Comparison of ENCODE assay signal across 22 cellular contexts in genomic region chr20:50004175-50004574, GRCh38.
"Had no signal": no experiment of that assay in that cellular context is flagged by ENCODE, and none has a peak within 500 bp of the region (broad histone marks: within the 10 kb centered on the region; RNA-seq: fewer than 3 reads in every experiment).

No MANE protein-coding gene starts in this region.

- ATAC-seq: activated CD8-positive, alpha-beta T cell treated with anti-CD3 and anti-CD28 coated beads, Interleukin-2, amount 10 ng/mL, durations not matched to agents 7 days and 5 days; activated T-cell treated with anti-CD3 and anti-CD28 coated beads, Interleukin-2, amount 50 U/mL, for 4 hours; gastrocnemius medialis; left lobe of liver had no signal

- H3K4me1 ChIP-seq: breast epithelium had no signal

- H3K4me3 ChIP-seq: breast epithelium, gastrocnemius medialis, lung, upper lobe of right lung had no signal

- H3K27ac ChIP-seq: breast epithelium, gastrocnemius medialis, upper lobe of right lung had no signal

- DNase-seq: activated CD4-positive, alpha-beta T cell treated with anti-CD3 and anti-CD28 coated beads, Interleukin-2, amount 10 ng/mL, durations not matched to agents 24 days and 14 days; activated CD4-positive, CD25-positive, alpha-beta regulatory T cell; activated CD8-positive, alpha-beta memory T cell treated with anti-CD3 and anti-CD28 coated beads, Interleukin-2, amount 50 U/mL, for 4 hours; activated CD8-positive, alpha-beta T cell treated with anti-CD3 and anti-CD28 coated beads, Interleukin-2, amount 10 ng/mL, durations not matched to agents 7 days and 5 days; activated effector memory CD4-positive, alpha-beta T cell treated with Interleukin-2 at 50 U/mL for 16 hours; activated naive CD4-positive, alpha-beta T cell treated with anti-CD3 and anti-CD28 coated beads, Interleukin-2, amount 50 U/mL, for 16 hours; activated T-cell treated with anti-CD3 and anti-CD28 coated beads, Interleukin-2, amount 50 U/mL, for 4 hours; cerebellar nuclear complex; cortex of kidney; gastrocnemius medialis; head of caudate nucleus; kidney; nephron progenitor cell; occipital lobe; posterior cingulate gyrus; stimulated activated CD8-positive, alpha-beta memory T cell treated with anti-CD3 and anti-CD28 coated beads, Interleukin-4, amount 100 ng/mL, for 48 hours; stimulated activated naive CD4-positive, alpha-beta T cell; T-helper 9 cell; upper lobe of right lung had no signal

- H3K27me3 ChIP-seq: breast epithelium, gastrocnemius medialis, upper lobe of right lung had no signal

- H3K36me3 ChIP-seq: breast epithelium, gastrocnemius medialis, upper lobe of right lung had no signal

- H3K9me3 ChIP-seq: breast epithelium, gastrocnemius medialis, upper lobe of right lung had no signal
